Comparison of ENCODE assay signal across 9 cellular contexts in the genomic region with DNA sequence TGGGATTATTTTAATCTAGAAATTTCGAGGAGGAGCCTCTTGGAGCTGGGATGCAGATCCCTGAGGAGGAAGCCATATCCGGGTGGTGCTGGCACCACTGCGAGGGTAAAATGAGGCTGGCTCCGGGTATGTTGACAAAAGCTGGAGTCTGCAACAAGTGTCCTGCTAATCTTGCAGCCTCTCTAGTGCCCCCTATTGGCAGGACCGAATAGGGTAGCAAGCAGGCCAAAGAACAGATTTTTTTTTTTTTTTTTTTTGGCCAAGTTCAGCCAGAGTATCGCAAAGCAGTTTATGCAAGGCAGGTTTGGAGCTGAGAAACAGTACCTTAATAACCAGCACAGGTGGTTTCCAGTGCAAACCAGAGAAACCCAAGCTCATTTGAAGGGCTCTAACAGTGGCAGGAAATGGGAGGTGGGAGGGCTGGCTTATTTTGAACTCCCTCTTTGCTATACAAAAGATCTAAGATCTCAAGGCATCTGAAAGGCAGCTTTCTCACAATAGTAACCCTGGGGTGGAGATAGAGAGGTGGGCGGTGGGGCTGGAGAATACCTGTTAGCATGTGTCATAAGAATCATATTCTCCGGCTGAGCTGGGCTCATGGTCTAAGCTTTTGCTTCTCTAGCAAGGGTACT. TPM values are rescaled to one million over a fixed set of nuclear protein-coding genes. Genes with fewer than 3 reads are reported as not detected.
A peak's percentile ranks its signal among the peaks of the same experiment; 100 is the strongest.
DNase-seq lines count a peak whose midpoint lies in the region; ATAC-seq and TF ChIP-seq lines count a peak whose summit lies in the region.
"Had no signal": no experiment of that assay in that cellular context is flagged by ENCODE, and none has a peak within 500 bp of the region (broad histone marks: within the 10 kb centered on the region; RNA-seq: fewer than 3 reads in every experiment).

No MANE protein-coding gene starts in this region.

- H3K27ac ChIP-seq in SK-N-SH (ENCODE audit: low read depth in 2 of 2, low read length in 1 of 2) (no peak overlapping the region), fibroblast of lung (ENCODE audit: insufficient read depth, low read length) (no peak overlapping the region), stomach (peak overlapping the region in 4 of 5 donors; percentile 48 to 75 (median 64)), vagina (no peak overlapping the region)

- peak; percentile 50 for TF ChIP-seq CTCF in SK-N-SH (IDR thresholded peaks at IDR 0.05)
- peak; percentile 10 to 28 for TF ChIP-seq CTCF in fibroblast of lung (conservative IDR thresholded peaks at IDR 0.05 in 1 of 2, IDR thresholded peaks at IDR 0.05 in 1 of 2; ENCODE audit: low read depth in 1 of 2, low read length in 2 of 2)
- TF ChIP-seq CTCF in stomach (IDR thresholded peaks at IDR 0.05): peak in 1 of 7 experiments; percentile 17
- TF ChIP-seq CTCF in vagina (IDR thresholded peaks at IDR 0.05): no peak

- H3K36me3 Mint-ChIP-seq in activated CD4-positive, alpha-beta T cell treated with anti-CD3 and anti-CD28 coated beads, Interleukin-2, amount 10 ng/mL, durations not matched to agents 7 days and 5 days (ENCODE audit: low read depth): no peaks in the 10 kb centered on the region
- H3K36me3 Mint-ChIP-seq: CD8-positive, alpha-beta memory T cell had no signal

- H3K9me2 ChIP-seq in SK-N-SH: no peaks in the 10 kb centered on the region

- H4K20me1 ChIP-seq in SK-N-SH (ENCODE audit: insufficient read depth): no peaks in the 10 kb centered on the region
- H4K20me1 ChIP-seq in fibroblast of lung (ENCODE audit: control insufficient read depth, extremely low read depth, insufficient read depth, low read length): no peaks in the 10 kb centered on the region

- no peaks in the 10 kb centered on the region for H3K36me3 ChIP-seq in SK-N-SH (replicated peaks in 1 of 2; ENCODE audit: control insufficient read depth in 1 of 2, insufficient read depth in 2 of 2, low read length in 1 of 2)
- no peaks in the 10 kb centered on the region for H3K36me3 ChIP-seq in fibroblast of lung (ENCODE audit: control insufficient read depth, insufficient read depth, low read length)
- no peaks in the 10 kb centered on the region for H3K36me3 ChIP-seq in stomach
- H3K36me3 ChIP-seq in vagina: no peaks in the 10 kb centered on the region

- peaks cover 12% of the 10 kb centered on the region for H3K4me1 Mint-ChIP-seq in activated CD4-positive, alpha-beta T cell treated with anti-CD3 and anti-CD28 coated beads, Interleukin-2, amount 10 ng/mL, durations not matched to agents 7 days and 5 days

- H3K4me3 ChIP-seq in SK-N-SH (ENCODE audit: low read depth in 2 of 2, low read length in 1 of 2): no peak overlapping the region
- no peak overlapping the region for H3K4me3 ChIP-seq in fibroblast of lung (replicated peaks in 1 of 4; ENCODE audit: control extremely low read depth in 1 of 4, insufficient read depth in 1 of 4, low read depth in 3 of 4, low read length in 4 of 4)
- no peak overlapping the region for H3K4me3 ChIP-seq in stomach
- H3K4me3 ChIP-seq in vagina: no peak overlapping the region

- H3K79me2 ChIP-seq in SK-N-SH (ENCODE audit: insufficient read depth) (no peaks in the 10 kb centered on the region), fibroblast of lung (ENCODE audit: control insufficient read depth, insufficient read depth, low read length) (no peaks in the 10 kb centered on the region)

- CTCF ChIA-PET in SK-N-SH (lab: Yijun Ruan, JAX): interaction anchor here (0.5 to 2.0 kb wide), 11 partner anchors 13 to 457 kb away, joined by 3 to 9 read pairs (median 3); no protein-coding TSS in a partner anchor
- CTCF ChIA-PET in activated CD4-positive, alpha-beta T cell treated with anti-CD3 and anti-CD28 coated beads, Interleukin-2, amount 10 ng/mL, durations not matched to agents 7 days and 5 days (lab: Charles Lee): interaction anchor here (0.5 to 2.1 kb wide), 21 partner anchors 10 to 917 kb away, joined by 3 to 7 read pairs (median 4); partner anchors contain the start of gene OCIAD2

- 77% methylated on average over 8 of the region's 8 CpGs for WGBS in SK-N-SH (ENCODE audit: low lambda C conversion rate)
- WGBS in stomach, 5 donors: 44 to 67% (median 56%) methylated on average over 8 of the region's 8 CpGs

- H3K27me3 ChIP-seq in SK-N-SH (ENCODE audit: insufficient read depth) (no peaks in the 10 kb centered on the region), fibroblast of lung (ENCODE audit: control insufficient read depth, insufficient read depth, low read length) (peaks cover 2% of the 10 kb centered on the region), stomach (no peaks in the 10 kb centered on the region), vagina (no peaks in the 10 kb centered on the region)

- TF ChIP-seq POLR2A in stomach (IDR thresholded peaks at IDR 0.05) (no peak), vagina (IDR thresholded peaks at IDR 0.05) (no peak)

- no peak for TF ChIP-seq RAD21 in SK-N-SH (IDR thresholded peaks at IDR 0.05; ENCODE audit: low read length)

- DNase-seq in SK-N-SH (peak; percentile 16), fibroblast of lung (ENCODE audit: low read depth in 2 of 2) (no peak), stomach (peak; percentile 36), vagina (ENCODE audit: extremely low spot score in 2 of 2) (no peak), NCI-H2081 treated with DMSO at 0.1 percent for 48 hours (lab: John Stamatoyannopoulos, UW) (no peak)
- DNase-seq in activated CD4-positive, alpha-beta T cell treated with anti-CD3 and anti-CD28 coated beads, Interleukin-2, amount 10 ng/mL, durations not matched to agents 7 days and 5 days: peak; percentile 68

- H2AFZ ChIP-seq in SK-N-SH (ENCODE audit: low read depth): peak overlapping the region; percentile 28; the same call in 1 of the 2 replicates
- H2AFZ ChIP-seq in fibroblast of lung (ENCODE audit: low read length): no peak overlapping the region

- peaks cover 10% of the 10 kb centered on the region for H3F3A ChIP-seq in SK-N-SH (replicated peaks; ENCODE audit: insufficient read depth)

- H3K27me3 Mint-ChIP-seq in activated CD4-positive, alpha-beta T cell treated with anti-CD3 and anti-CD28 coated beads, Interleukin-2, amount 10 ng/mL, durations not matched to agents 7 days and 5 days: peaks cover 11% of the 10 kb centered on the region

- TF ChIP-seq EP300 in SK-N-SH (IDR thresholded peaks at IDR 0.05; ENCODE audit: borderline replicate concordance in 1 of 2, low read depth in 1 of 2, low read length in 1 of 2) (no peak), stomach (IDR thresholded peaks at IDR 0.05) (no peak)

- POLR2A ChIA-PET in SK-N-SH (lab: Yijun Ruan, JAX): no interaction called here
- POLR2A ChIA-PET in activated CD4-positive, alpha-beta T cell treated with anti-CD3 and anti-CD28 coated beads, Interleukin-2, amount 10 ng/mL, durations not matched to agents 7 days and 5 days (lab: Charles Lee): no interaction called here

- H3K9me3 ChIP-seq in SK-N-SH (no peaks in the 10 kb centered on the region), fibroblast of lung (ENCODE audit: control insufficient read depth, insufficient read depth, low read depth, low read length) (no peaks in the 10 kb centered on the region), stomach (no peaks in the 10 kb centered on the region), vagina (no peaks in the 10 kb centered on the region)

- no peak overlapping the region for H3K4me2 ChIP-seq in SK-N-SH
- H3K4me2 ChIP-seq in fibroblast of lung (ENCODE audit: extremely low read depth, insufficient read depth, low read length): no peak overlapping the region

- H3K27ac Mint-ChIP-seq in activated CD4-positive, alpha-beta T cell treated with anti-CD3 and anti-CD28 coated beads, Interleukin-2, amount 10 ng/mL, durations not matched to agents 7 days and 5 days: no peak overlapping the region

- no peaks in the 10 kb centered on the region for H3K9me3 Mint-ChIP-seq in activated CD4-positive, alpha-beta T cell treated with anti-CD3 and anti-CD28 coated beads, Interleukin-2, amount 10 ng/mL, durations not matched to agents 7 days and 5 days
- H3K9me3 Mint-ChIP-seq: CD8-positive, alpha-beta memory T cell had no signal

- intact Hi-C loops in stomach (cut with DNase I; ENCODE audit: low total_unique reads) (no loop called here), vagina (cut with DNase I) (no loop called here)

- H3K4me1 ChIP-seq in SK-N-SH (ENCODE audit: control insufficient read depth in 1 of 2, insufficient read depth in 2 of 2, low read depth in 1 of 2, low read length in 1 of 2) (no peaks in the 10 kb centered on the region; a peak in 1 of 4 replicates), fibroblast of lung (ENCODE audit: control insufficient read depth, extremely low read depth, insufficient read depth, low read length) (no peaks in the 10 kb centered on the region), stomach (peaks cover 0 to 13% (median 2%) of the 10 kb centered on the region in 4 donors), vagina (peaks cover 10% of the 10 kb centered on the region)

- ATAC-seq in SK-N-SH treated with all-trans-retinoic acid at 6 μM for 48 hours (no peak), GM21367 (IDR thresholded peaks at IDR 0.05; ENCODE audit: unreplicated experiment) (no peak)

- H3K4me3 Mint-ChIP-seq in activated CD4-positive, alpha-beta T cell treated with anti-CD3 and anti-CD28 coated beads, Interleukin-2, amount 10 ng/mL, durations not matched to agents 7 days and 5 days: no peak overlapping the region

- H3K9ac ChIP-seq in SK-N-SH: no peak overlapping the region
- H3K9ac ChIP-seq in fibroblast of lung (ENCODE audit: insufficient read depth, low read length): no peak overlapping the region

RNA-seq across cellular contexts. Expression of gene OCIAD2, which starts 38.2 kb away (rescaled TPM):
- polyA plus RNA-seq in SK-N-SH (2012; rRNA removed) (235 and 387 TPM in 2 replicates), fibroblast of lung (20.3 and 36.5 TPM in 2 replicates), stomach (10 to 100 TPM; 55.6 to 80.8 (median 72.7) TPM)
- 362 and 414 TPM in 2 replicates for polyA plus RNA-seq in SK-N-SH (2012; cell fraction: cytosol; rRNA removed)
- 83.6 and 110 TPM in 2 replicates for polyA plus RNA-seq in SK-N-SH (2012; cell fraction: nucleus; rRNA removed)
- total RNA-seq in activated CD4-positive, alpha-beta T cell treated with anti-CD3 and anti-CD28 coated beads, Interleukin-2, amount 10 ng/mL, durations not matched to agents 7 days and 5 days: 100 to 1,000 TPM in 1 of 2 experiments, 10 to 100 TPM in 1; 99.0 to 137 TPM
- total RNA-seq in fibroblast of lung (20.5 and 34.0 TPM in 2 replicates), stomach (100 to 1,000 TPM in 1 of 5 donors, 10 to 100 TPM in 2, 1 to 10 TPM in 2; 1.7 to 371 (median 29.2) TPM), vagina (18.9 TPM)
- 26.7 and 47.6 TPM in 2 replicates for polyA plus RNA-seq in fibroblast of lung (2012)
- 0.93 and 1.2 TPM in 2 replicates for polyA minus RNA-seq in fibroblast of lung (ENCODE audit: low replicate concordance)

RNA-seq across cellular contexts. Expression of gene CWH43, which starts 41.3 kb away (rescaled TPM):
- polyA plus RNA-seq in SK-N-SH (2012; rRNA removed): not detected in 2 replicates
- polyA plus RNA-seq in SK-N-SH (2012; cell fraction: cytosol; rRNA removed): not detected in 2 replicates
- not detected in 2 replicates for polyA plus RNA-seq in SK-N-SH (2012; cell fraction: nucleus; rRNA removed)
- total RNA-seq in activated CD4-positive, alpha-beta T cell treated with anti-CD3 and anti-CD28 coated beads, Interleukin-2, amount 10 ng/mL, durations not matched to agents 7 days and 5 days: not detected
- total RNA-seq in fibroblast of lung: not detected in 2 replicates
- not detected in 2 replicates for polyA plus RNA-seq in fibroblast of lung
- not detected in 2 replicates for polyA plus RNA-seq in fibroblast of lung (2012)
- not detected in 2 replicates for polyA minus RNA-seq in fibroblast of lung (ENCODE audit: low replicate concordance)
- 10 to 100 TPM in 1 of 5 donors, 1 to 10 TPM in 3, not detected in 1; 2.8 to 48.1 (median 3.9) TPM for total RNA-seq in stomach
- polyA plus RNA-seq in stomach: 1 to 10 TPM in 2 of 3 donors, under 1 TPM in 1; 0.50 to 2.4 (median 2.3) TPM
- 11.3 TPM for total RNA-seq in vagina
- total RNA-seq: CD8-positive, alpha-beta memory T cell had no signal
- polyA plus RNA-seq: CD8-positive, alpha-beta memory T cell had no signal

Comparison
In these comparisons a context has a peak if more than half of its experiments do, and no peak if none do; other contexts are left out.
1. DNase-seq: peak in SK-N-SH (single experiment), activated CD4-positive, alpha-beta T cell treated with anti-CD3 and anti-CD28 coated beads, Interleukin-2, amount 10 ng/mL, durations not matched to agents 7 days and 5 days (single experiment) and stomach (single experiment); none in fibroblast of lung (0 of 2), vagina (0 of 2) and NCI-H2081 treated with DMSO at 0.1 percent for 48 hours (single experiment).
2. H3K27ac ChIP-seq: peak in stomach (4 of 5); none in SK-N-SH (0 of 2), fibroblast of lung (single experiment) and vagina (single experiment).
3. CTCF ChIP-seq: peak in SK-N-SH (single experiment) and fibroblast of lung (2 of 2); none in vagina (0 of 3).